ENCODE assay signal across 14 cellular contexts in the genomic region with DNA sequence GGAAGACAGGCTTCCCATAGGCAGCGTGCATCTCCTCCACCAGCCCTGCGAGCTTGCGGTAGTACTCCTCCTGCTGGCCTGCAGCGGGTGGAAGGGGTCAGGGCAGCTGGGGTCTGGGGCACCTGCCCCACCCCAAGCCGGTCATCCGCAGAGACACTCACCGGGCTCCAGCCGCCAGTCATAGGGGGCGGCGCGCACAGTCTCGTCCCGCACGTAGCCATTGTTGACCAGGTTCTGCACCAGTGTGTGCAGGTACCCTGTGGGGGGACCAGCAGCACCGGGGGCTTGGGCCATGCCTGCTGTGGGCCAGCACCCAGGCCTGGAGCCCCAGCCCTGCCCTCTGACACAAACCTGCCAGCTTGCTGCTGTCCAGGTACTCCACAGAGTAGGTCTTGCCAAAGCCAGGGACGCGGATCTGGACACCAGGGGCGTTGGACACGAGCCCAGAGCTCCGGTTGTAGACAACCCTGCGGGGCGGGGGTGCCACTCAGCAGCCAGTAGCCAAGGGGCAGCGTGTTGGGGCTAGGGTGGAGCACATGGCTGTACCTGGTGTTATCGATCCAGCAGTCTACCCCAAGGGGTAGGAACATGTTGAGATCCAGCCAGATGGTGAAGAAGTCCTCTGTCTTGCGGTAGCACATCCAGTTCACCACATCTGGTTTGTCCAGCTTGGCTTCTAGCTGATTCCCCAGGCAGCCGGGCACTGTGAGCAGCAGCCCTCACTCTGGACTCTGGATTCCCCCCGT. TPM values are rescaled to one million over a fixed set of nuclear protein-coding genes. Genes with fewer than 3 reads are reported as not detected.
DNase-seq lines count a peak whose midpoint lies in the region; ATAC-seq and TF ChIP-seq lines count a peak whose summit lies in the region.
"Had no signal": no experiment of that assay in that cellular context is flagged by ENCODE, and none has a peak within 500 bp of the region (broad histone marks: within the 10 kb centered on the region; RNA-seq: fewer than 3 reads in every experiment).

No MANE protein-coding gene starts in this region.

- peaks cover 20% of the 10 kb centered on the region for H3K36me3 ChIP-seq in H7 (replicated peaks; ENCODE audit: control insufficient read depth, insufficient read depth, low read length)
- H3K36me3 ChIP-seq in osteoblast (ENCODE audit: insufficient read depth, low read length) = peaks cover 87% of the 10 kb centered on the region

- no peaks in the 10 kb centered on the region for H3K9me3 ChIP-seq in osteoblast (ENCODE audit: low read depth, low read length)

- H3K27me3 Mint-ChIP-seq in activated T-helper 2 cell treated with anti-CD3 and anti-CD28 coated beads, Interferon-gamma antibody, Interleukin-2, Interleukin-4, amounts not matched to agents 10 μg/mL and 5 μg/mL and 100 μg/mL, durations not matched to agents 14 hours and 24 hours and 36 hours (ENCODE audit: low read depth) = no peaks in the 10 kb centered on the region
- H3K27me3 Mint-ChIP-seq: memory B cell had no signal

- no peak for ATAC-seq in HG02610 (IDR thresholded peaks at IDR 0.05; ENCODE audit: unreplicated experiment)

- H3K9me3 Mint-ChIP-seq in activated T-helper 2 cell treated with anti-CD3 and anti-CD28 coated beads, Interferon-gamma antibody, Interleukin-2, Interleukin-4, amounts not matched to agents 10 μg/mL and 5 μg/mL and 100 μg/mL, durations not matched to agents 14 hours and 24 hours and 36 hours = no peaks in the 10 kb centered on the region
- H3K9me3 Mint-ChIP-seq: memory B cell; T-helper 1 cell treated with Interleukin-12 subunit alpha and Interleukin-12 subunit beta and Interleukin-4 antibody, amounts not matched to agents 30 μg/mL and 1 μg/mL, for 36 hours had no signal

- H3K27me3 ChIP-seq in H7 (ENCODE audit: control insufficient read depth, insufficient read depth, low read length) = no peaks in the 10 kb centered on the region
- no peaks in the 10 kb centered on the region for H3K27me3 ChIP-seq in osteoblast (ENCODE audit: insufficient read depth, low read length)

- peaks cover 14% of the 10 kb centered on the region for H3K36me3 Mint-ChIP-seq in activated T-helper 2 cell treated with anti-CD3 and anti-CD28 coated beads, Interferon-gamma antibody, Interleukin-2, Interleukin-4, amounts not matched to agents 10 μg/mL and 5 μg/mL and 100 μg/mL, durations not matched to agents 14 hours and 24 hours and 36 hours (ENCODE audit: low read depth)

- H2AFZ ChIP-seq in osteoblast (ENCODE audit: low read length) = no peak overlapping the region
- H2AFZ ChIP-seq: parathyroid adenoma, PC-9 had no signal

- H3K4me1 ChIP-seq in osteoblast (ENCODE audit: insufficient read depth, low read length) = no peaks in the 10 kb centered on the region
- H3K4me1 ChIP-seq: parathyroid adenoma had no signal

- intact Hi-C loops in activated T-helper 2 cell treated with anti-CD3 and anti-CD28 coated beads, Interferon-gamma antibody, Interleukin-2, Interleukin-4, amounts not matched to agents 10 μg/mL and 5 μg/mL and 100 μg/mL, durations not matched to agents 14 hours and 24 hours and 36 hours (cut with micrococcal nuclease) = no loop called here

- peaks cover 43% of the 10 kb centered on the region for H4K20me1 ChIP-seq in osteoblast (ENCODE audit: insufficient read depth, low read length)

- peaks cover 20% of the 10 kb centered on the region for H3K79me2 ChIP-seq in osteoblast (ENCODE audit: insufficient read depth, low read length)
- H3K79me2 ChIP-seq: parathyroid adenoma had no signal

- H3K27ac ChIP-seq in caudate nucleus (ENCODE audit: low read depth, low read length) (peak overlapping the region; percentile 96), osteoblast (ENCODE audit: low read depth, low read length) (no peak overlapping the region)
- H3K27ac ChIP-seq: parathyroid adenoma, PC-9 had no signal

- H3K4me3 ChIP-seq in H7 (ENCODE audit: insufficient read depth, low read depth, low read length) (no peak overlapping the region), osteoblast (ENCODE audit: insufficient read depth, low read length) (no peak overlapping the region)
- H3K4me3 ChIP-seq: PC-9 had no signal

- no peak overlapping the region for H3K4me3 Mint-ChIP-seq in activated T-helper 2 cell treated with anti-CD3 and anti-CD28 coated beads, Interferon-gamma antibody, Interleukin-2, Interleukin-4, amounts not matched to agents 10 μg/mL and 5 μg/mL and 100 μg/mL, durations not matched to agents 14 hours and 24 hours and 36 hours (ENCODE audit: low read depth)
- H3K4me3 Mint-ChIP-seq: memory B cell; T-helper 1 cell treated with Interleukin-12 subunit alpha and Interleukin-12 subunit beta and Interleukin-4 antibody, amounts not matched to agents 30 μg/mL and 1 μg/mL, for 36 hours had no signal

- peaks cover 16% of the 10 kb centered on the region for H3K4me1 Mint-ChIP-seq in activated T-helper 2 cell treated with anti-CD3 and anti-CD28 coated beads, Interferon-gamma antibody, Interleukin-2, Interleukin-4, amounts not matched to agents 10 μg/mL and 5 μg/mL and 100 μg/mL, durations not matched to agents 14 hours and 24 hours and 36 hours (ENCODE audit: low read depth)

- peak; percentile 77 for DNase-seq in H7
- peak in 1 of 61 donors; percentile 20 for DNase-seq in caudate nucleus (lab: John Stamatoyannopoulos, UW)
- DNase-seq in osteoblast (ENCODE audit: insufficient read length, low spot score, missing footprints) = peak; percentile 79
- no peak for DNase-seq in activated T-helper 2 cell treated with anti-CD3 and anti-CD28 coated beads, Interferon-gamma antibody, Interleukin-2, Interleukin-4, amounts not matched to agents 10 μg/mL and 5 μg/mL and 100 μg/mL, durations not matched to agents 14 hours and 24 hours and 36 hours (ENCODE audit: low spot score)
- no peak for DNase-seq in stimulated activated CD4-positive, alpha-beta T cell treated with anti-CD3 and anti-CD28 coated beads, Interleukin-1b, Interleukin-23, amount 100 ng/mL, for 48 hours
- DNase-seq: activated gamma-delta T cell, NCI-H226 had no signal

- H3K4me2 ChIP-seq in osteoblast (ENCODE audit: insufficient read depth, low read length) = no peak overlapping the region
- H3K4me2 ChIP-seq: PC-9 had no signal

- TF ChIP-seq CTCF in osteoblast (IDR thresholded peaks at IDR 0.05; ENCODE audit: extremely low read depth, low read depth, low read length) = no peak

- no peak overlapping the region for H3K27ac Mint-ChIP-seq in activated T-helper 2 cell treated with anti-CD3 and anti-CD28 coated beads, Interferon-gamma antibody, Interleukin-2, Interleukin-4, amounts not matched to agents 10 μg/mL and 5 μg/mL and 100 μg/mL, durations not matched to agents 14 hours and 24 hours and 36 hours
- H3K27ac Mint-ChIP-seq: memory B cell; T-helper 1 cell treated with Interleukin-12 subunit alpha and Interleukin-12 subunit beta and Interleukin-4 antibody, amounts not matched to agents 30 μg/mL and 1 μg/mL, for 36 hours had no signal

RNA-seq across cellular contexts. Expression of a gene that starts 1.2 kb away (rescaled TPM):
- 5.2 and 6.7 TPM in 2 replicates for total RNA-seq in H7 (2014; rRNA removed; shearing (Covaris generic))
- 6.9 and 8.8 TPM in 2 replicates for total RNA-seq in osteoblast
- 20.0 and 22.0 TPM in 2 replicates for total RNA-seq in activated T-helper 2 cell treated with anti-CD3 and anti-CD28 coated beads, Interferon-gamma antibody, Interleukin-2, Interleukin-4, amounts not matched to agents 10 μg/mL and 5 μg/mL and 100 μg/mL, durations not matched to agents 14 hours and 24 hours and 36 hours

RNA-seq across cellular contexts. Expression of a gene that starts 6.0 kb away (rescaled TPM):
- 28.7 and 36.6 TPM in 2 replicates for total RNA-seq in H7 (2014; rRNA removed; shearing (Covaris generic))
- 44.5 and 47.0 TPM in 2 replicates for total RNA-seq in osteoblast
- total RNA-seq in activated T-helper 2 cell treated with anti-CD3 and anti-CD28 coated beads, Interferon-gamma antibody, Interleukin-2, Interleukin-4, amounts not matched to agents 10 μg/mL and 5 μg/mL and 100 μg/mL, durations not matched to agents 14 hours and 24 hours and 36 hours = 238 and 243 TPM in 2 replicates

RNA-seq across cellular contexts. Expression of a gene that starts 11.0 kb away (rescaled TPM):
- total RNA-seq in H7 (2014; rRNA removed; shearing (Covaris generic)) = 2.4 and 3.7 TPM in 2 replicates
- total RNA-seq in osteoblast = 0.36 and 0.59 TPM in 2 replicates
- 5.6 and 6.0 TPM in 2 replicates for total RNA-seq in activated T-helper 2 cell treated with anti-CD3 and anti-CD28 coated beads, Interferon-gamma antibody, Interleukin-2, Interleukin-4, amounts not matched to agents 10 μg/mL and 5 μg/mL and 100 μg/mL, durations not matched to agents 14 hours and 24 hours and 36 hours

RNA-seq across cellular contexts. Expression of a gene that starts 25.8 kb away (rescaled TPM):
- 43.2 and 56.6 TPM in 2 replicates for total RNA-seq in H7 (2014; rRNA removed; shearing (Covaris generic))
- total RNA-seq in osteoblast = 79.3 and 82.2 TPM in 2 replicates
- 46.2 and 47.1 TPM in 2 replicates for total RNA-seq in activated T-helper 2 cell treated with anti-CD3 and anti-CD28 coated beads, Interferon-gamma antibody, Interleukin-2, Interleukin-4, amounts not matched to agents 10 μg/mL and 5 μg/mL and 100 μg/mL, durations not matched to agents 14 hours and 24 hours and 36 hours

RNA-seq across cellular contexts. Expression of a gene that starts 37.6 kb away (rescaled TPM):
- 0.03 and 0.48 TPM in 2 replicates for total RNA-seq in H7 (2014; rRNA removed; shearing (Covaris generic))
- total RNA-seq in osteoblast = not detected in 2 replicates
- total RNA-seq in activated T-helper 2 cell treated with anti-CD3 and anti-CD28 coated beads, Interferon-gamma antibody, Interleukin-2, Interleukin-4, amounts not matched to agents 10 μg/mL and 5 μg/mL and 100 μg/mL, durations not matched to agents 14 hours and 24 hours and 36 hours = not detected in 2 replicates
- total RNA-seq: epithelial cell of proximal tubule, H4, PC-9 had no signal

Comparison
In these comparisons a context has a peak if more than half of its experiments do, and no peak if none do; other contexts are left out.
1. DNase-seq: peak in H7 (single experiment) and osteoblast (single experiment); none in activated T-helper 2 cell treated with anti-CD3 and anti-CD28 coated beads, Interferon-gamma antibody, Interleukin-2, Interleukin-4, amounts not matched to agents 10 μg/mL and 5 μg/mL and 100 μg/mL, durations not matched to agents 14 hours and 24 hours and 36 hours (single experiment) and stimulated activated CD4-positive, alpha-beta T cell treated with anti-CD3 and anti-CD28 coated beads, Interleukin-1b, Interleukin-23, amount 100 ng/mL, for 48 hours (single experiment).